ENCODE assay signal across 11 cellular contexts in the genomic region with DNA sequence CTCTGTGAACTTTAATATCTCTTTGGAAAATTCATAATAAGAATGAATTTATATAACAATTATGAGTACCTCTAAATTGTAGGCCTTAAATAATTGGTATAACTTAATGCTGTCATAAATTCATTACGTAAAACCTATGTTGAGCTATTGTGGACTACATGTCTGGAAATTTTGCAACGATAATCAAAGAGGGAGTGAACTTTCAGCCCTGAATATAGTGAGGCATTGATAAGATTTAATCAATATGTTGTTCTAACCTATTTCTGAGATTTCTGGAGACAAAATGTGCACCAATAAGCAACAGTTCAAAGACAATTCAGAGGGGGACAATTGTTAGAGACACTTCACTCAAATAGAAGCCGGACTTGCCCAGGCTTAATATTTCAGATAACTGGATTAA.
"Had no signal": no experiment of that assay in that cellular context is flagged by ENCODE, and none has a peak within 500 bp of the region (broad histone marks: within the 10 kb centered on the region; RNA-seq: fewer than 3 reads in every experiment).

No MANE protein-coding gene starts in this region.

- H3K4me2 ChIP-seq: GM23338 had no signal

- H2AFZ ChIP-seq: GM23248, GM23338 had no signal

- H3K9me3 ChIP-seq: HAP-1 had no signal

- ATAC-seq: GM23338, HCT116 had no signal

- H3K36me3 ChIP-seq: HAP-1 had no signal

- H3K4me1 ChIP-seq: HAP-1 had no signal

- H3K4me3 ChIP-seq: GM23248, GM23338, HAP-1 had no signal

- H3K27ac ChIP-seq: GM23248 had no signal

- DNase-seq: GM23248, GOT3, H7, H9, HCEC 1CT, HFFc6 had no signal

- H3K9ac ChIP-seq: GM23248 had no signal

- FAIRE-seq: H1, H54 had no signal
